9 cellular contexts compared by ENCODE assay signal in the genomic region with DNA sequence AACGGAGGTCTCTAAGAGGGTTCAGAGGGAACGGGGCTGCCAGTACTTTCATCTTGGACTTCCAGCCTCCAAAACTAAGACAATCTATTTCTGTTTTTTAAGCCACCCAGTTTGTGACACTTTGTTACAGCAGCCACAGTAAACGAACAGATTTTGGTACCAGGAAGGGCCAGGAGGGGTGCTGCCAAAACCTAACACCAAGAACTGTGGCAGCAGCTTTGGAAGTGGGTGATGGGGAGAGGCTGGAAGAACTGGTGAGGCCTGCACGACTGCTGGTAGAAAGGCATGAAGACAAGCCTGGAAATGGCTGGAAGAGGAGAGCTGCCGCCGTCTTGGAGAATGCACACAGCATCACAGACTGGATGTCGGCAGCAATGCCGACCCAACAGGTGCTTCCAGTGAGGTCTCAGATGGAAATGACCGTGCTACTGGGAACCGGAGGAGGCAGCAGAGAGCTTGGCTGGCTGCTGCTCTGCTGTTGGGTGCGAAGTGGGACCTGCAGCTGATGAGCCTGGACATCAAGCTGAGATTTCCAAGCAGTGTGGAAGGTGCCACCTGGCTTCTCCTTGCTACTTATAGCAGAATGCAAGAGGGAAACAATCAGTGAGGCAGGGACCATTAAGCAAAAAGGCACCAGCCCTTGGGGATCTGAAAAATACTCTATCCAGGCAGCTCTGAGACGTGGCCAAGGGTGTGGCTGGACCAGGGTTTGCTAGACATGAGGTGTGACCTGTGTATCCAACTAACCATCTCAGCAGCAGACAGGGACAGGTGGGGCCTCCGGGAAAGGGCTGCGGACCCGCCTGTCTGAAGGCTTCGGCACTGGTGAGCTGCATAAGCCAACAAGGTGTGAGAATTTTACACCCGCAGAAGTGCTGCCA. TPM values are rescaled to one million over a fixed set of nuclear protein-coding genes. Genes with fewer than 3 reads are reported as not detected.
DNase-seq lines count a peak whose midpoint lies in the region; ATAC-seq and TF ChIP-seq lines count a peak whose summit lies in the region.
"Had no signal": no experiment of that assay in that cellular context is flagged by ENCODE, and none has a peak within 500 bp of the region (broad histone marks: within the 10 kb centered on the region; RNA-seq: fewer than 3 reads in every experiment).

No MANE protein-coding gene starts in this region.

- DNase-seq in COR-L47 (lab: John Stamatoyannopoulos, UW), result peak; percentile 37
- DNase-seq in RPMI8226, result peak; percentile 87
- DNase-seq in esophagus muscularis mucosa (ENCODE audit: extremely low spot score), result no peak
- DNase-seq in gastrocnemius medialis, result no peak
- DNase-seq in NCI-H524 treated with DMSO at 0.1 percent for 48 hours (lab: John Stamatoyannopoulos, UW), result no peak

- TF ChIP-seq EP300 in esophagus muscularis mucosa (IDR thresholded peaks at IDR 0.05), result no peak

- 50% methylated on average over 12 of the region's 17 CpGs for WGBS in esophagus muscularis mucosa

- intact Hi-C loops in esophagus muscularis mucosa (cut with DNase I) (no loop called here), gastrocnemius medialis (cut with DNase I; ENCODE audit: low total_unique reads) (no loop called here)

- H3K36me3 ChIP-seq in esophagus muscularis mucosa (peaks cover 20 to 48% (median 41%) of the 10 kb centered on the region in 4 donors), gastrocnemius medialis (peaks cover 0 to 35% of the 10 kb centered on the region in 2 donors)

- H3K9me3 ChIP-seq in esophagus muscularis mucosa, result no peaks in the 10 kb centered on the region
- no peaks in the 10 kb centered on the region for H3K9me3 ChIP-seq in gastrocnemius medialis
- H3K9me3 ChIP-seq: SJSA1 had no signal

- H3K4me3 ChIP-seq in esophagus muscularis mucosa, result no peak overlapping the region
- H3K4me3 ChIP-seq in gastrocnemius medialis, result no peak overlapping the region
- H3K4me3 ChIP-seq: SJSA1 had no signal

- TF ChIP-seq POLR2A in esophagus muscularis mucosa (IDR thresholded peaks at IDR 0.05; ENCODE audit: low read depth) (no peak), gastrocnemius medialis (IDR thresholded peaks at IDR 0.05) (no peak)

- no peak overlapping the region for H3K27ac ChIP-seq in esophagus muscularis mucosa (replicated peaks in 1 of 4)
- no peak overlapping the region for H3K27ac ChIP-seq in gastrocnemius medialis
- H3K27ac ChIP-seq: SJSA1 had no signal

- TF ChIP-seq CTCF in esophagus muscularis mucosa (IDR thresholded peaks at IDR 0.05), result peak in 2 of 3 experiments; percentile 6 to 47
- TF ChIP-seq CTCF in gastrocnemius medialis (IDR thresholded peaks at IDR 0.05 in 4 of 5, conservative IDR thresholded peaks at IDR 0.05 in 1 of 5), result peak in 3 of 5 experiments; percentile 11 to 43 (median 21)

- ATAC-seq in GM19395 (IDR thresholded peaks at IDR 0.05; ENCODE audit: unreplicated experiment), result peak; percentile 43
- ATAC-seq in gastrocnemius medialis, result peak in 1 of 2 donors; percentile 65
- no peak for ATAC-seq in HG03378 (IDR thresholded peaks at IDR 0.05; ENCODE audit: unreplicated experiment)
- ATAC-seq in HG03039 (IDR thresholded peaks at IDR 0.05; ENCODE audit: unreplicated experiment), result no peak

- H3K4me1 ChIP-seq in esophagus muscularis mucosa (peaks cover 0 to 8% (median 3%) of the 10 kb centered on the region in 4 donors), gastrocnemius medialis (no peaks in the 10 kb centered on the region)

- in situ Hi-C loops in gastrocnemius medialis (cut with MboI; ENCODE audit: low sequenced_read_pairs in 4 of 4), result no loop called here

- H3K27me3 ChIP-seq in esophagus muscularis mucosa (peaks cover 0 to 27% (median 0%) of the 10 kb centered on the region in 4 donors), gastrocnemius medialis (peaks cover 0 to 4% (median 0%) of the 10 kb centered on the region in 3 donors)

RNA-seq across cellular contexts. Expression of a gene that starts 4.7 kb away (rescaled TPM):
- total RNA-seq in esophagus muscularis mucosa (not detected), gastrocnemius medialis (not detected)
- total RNA-seq: SJSA1 had no signal

RNA-seq across cellular contexts. Expression of a gene that starts 6.7 kb away (rescaled TPM):
- not detected for total RNA-seq in esophagus muscularis mucosa
- total RNA-seq in gastrocnemius medialis, result not detected
- total RNA-seq: SJSA1 had no signal

RNA-seq across cellular contexts. Expression of a gene that starts 11.8 kb away (rescaled TPM):
- total RNA-seq in esophagus muscularis mucosa (10 to 100 TPM; 18.7 to 28.7 (median 25.1) TPM), gastrocnemius medialis (10 to 100 TPM; 10.2 to 12.4 (median 10.8) TPM)

RNA-seq across cellular contexts. Expression of a gene that starts 11.9 kb away (rescaled TPM):
- total RNA-seq in esophagus muscularis mucosa, result 10 to 100 TPM; 58.2 to 99.5 (median 76.7) TPM
- total RNA-seq in gastrocnemius medialis, result 100 to 1,000 TPM in 2 of 4 donors, 10 to 100 TPM in 2; 73.3 to 164 (median 94.4) TPM

RNA-seq across cellular contexts. Expression of a gene that starts 24.0 kb away (rescaled TPM):
- total RNA-seq in esophagus muscularis mucosa, result 10 to 100 TPM in 1 of 4 donors, 1 to 10 TPM in 3; 4.1 to 12.6 (median 7.7) TPM
- total RNA-seq in gastrocnemius medialis, result 10 to 100 TPM in 1 of 4 donors, 1 to 10 TPM in 3; 3.4 to 10.2 (median 6.3) TPM

Comparison
In these comparisons a context has a peak if more than half of its experiments do, and no peak if none do; other contexts are left out.
1. DNase-seq: peak in COR-L47 (single experiment) and RPMI8226 (single experiment); none in esophagus muscularis mucosa (single experiment), gastrocnemius medialis (0 of 2) and NCI-H524 treated with DMSO at 0.1 percent for 48 hours (single experiment).